ENCODE assay signal across 9 cellular contexts in genomic region chr19:48321622-48322591, GRCh38. TPM values are rescaled to one million over a fixed set of nuclear protein-coding genes. Genes with fewer than 3 reads are reported as not detected.
DNase-seq lines count a peak whose midpoint lies in the region; ATAC-seq, FAIRE-seq and TF ChIP-seq lines count a peak whose summit lies in the region.
"Had no signal": no experiment of that assay in that cellular context is flagged by ENCODE, and none has a peak within 500 bp of the region (broad histone marks: within the 10 kb centered on the region; RNA-seq: fewer than 3 reads in every experiment).

No MANE protein-coding gene starts in this region.

- peaks cover 43% of the 10 kb centered on the region for H3K27me3 Mint-ChIP-seq in WTC11 (ENCODE audit: low read depth)

- H3K4me3 ChIP-seq in bronchial epithelial cell (ENCODE audit: low read depth, low read length) (peak overlapping the region; percentile 52), spleen (peak overlapping the region; percentile 10 to 82 (median 51))

- intact Hi-C loops in spleen (cut with DNase I; ENCODE audit: low total_unique reads) = no loop called here

- DNase-seq in AG09319 (ENCODE audit: extremely low read depth, low read depth) = peak; percentile 98
- DNase-seq in NCI-H2227 treated with DMSO at 0.1 percent for 48 hours (lab: John Stamatoyannopoulos, UW) = peak; percentile 77
- DNase-seq in WTC11 (ENCODE audit: low spot score) = peak; percentile 97
- peak; percentile 91 for DNase-seq in bronchial epithelial cell (ENCODE audit: low read depth)
- DNase-seq in iris pigment epithelial cell (ENCODE audit: low read depth) = peak; percentile 99
- DNase-seq in spleen = peak; percentile 100

- H3K27ac ChIP-seq in spleen = peak overlapping the region; percentile 96 to 100 (median 100)

- no peak for TF ChIP-seq CTCF in AG09319 (IDR thresholded peaks at IDR 0.05; ENCODE audit: low read depth, low read length)
- TF ChIP-seq CTCF in WTC11 (IDR thresholded peaks at IDR 0.05) = no peak
- peak; percentile 7 for TF ChIP-seq CTCF in bronchial epithelial cell (IDR thresholded peaks at IDR 0.05; ENCODE audit: insufficient read depth, low read length, severe bottlenecking)
- peak in 7 of 11 experiments; percentile 16 to 56 (median 42) for TF ChIP-seq CTCF in spleen (IDR thresholded peaks at IDR 0.05 in 8 of 11, conservative IDR thresholded peaks at IDR 0.05 in 3 of 11)

- H3K4me1 ChIP-seq in spleen = peaks cover 35 to 72% (median 65%) of the 10 kb centered on the region in 6 donors

- H3K27ac Mint-ChIP-seq in WTC11 = peak overlapping the region; percentile 98

- TF ChIP-seq POLR2A in spleen (IDR thresholded peaks at IDR 0.05) = peak in 2 of 3 donors; percentile 48 to 74

- H3K36me3 Mint-ChIP-seq in WTC11 = no peaks in the 10 kb centered on the region

- H3K4me3 Mint-ChIP-seq in WTC11 = peak overlapping the region; percentile 91

- H3K9me3 ChIP-seq in spleen = no peaks in the 10 kb centered on the region

- ATAC-seq in GM19025 (IDR thresholded peaks at IDR 0.05; ENCODE audit: low read depth, unreplicated experiment) = peak; percentile 64
- peak; percentile 58 for ATAC-seq in HG03196 (IDR thresholded peaks at IDR 0.05; ENCODE audit: unreplicated experiment)
- ATAC-seq in WTC11 = peak; percentile 56

- WGBS in spleen, 5 donors = 1 to 2% (median 1%) methylated on average over 27 to 63 of the region's 63 CpGs

- H3K27me3 ChIP-seq in bronchial epithelial cell (ENCODE audit: control insufficient read depth, insufficient read depth, low read length) (no peaks in the 10 kb centered on the region), spleen (replicated peaks in 1 of 7) (no peaks in the 10 kb centered on the region)

- POLR2A ChIA-PET in WTC11 (lab: Charles Lee) = interaction anchor here (1.0 to 1.8 kb wide), 6 partner anchors 7 to 267 kb away, joined by 3 to 16 read pairs (median 3); partner anchors contain the start of gene KDELR1

- peaks cover 53% of the 10 kb centered on the region for H3K4me1 Mint-ChIP-seq in WTC11

- no peaks in the 10 kb centered on the region for H3K9me3 Mint-ChIP-seq in WTC11

- H3K36me3 ChIP-seq in bronchial epithelial cell (ENCODE audit: control insufficient read depth, insufficient read depth, low read length) (no peaks in the 10 kb centered on the region), spleen (no peaks in the 10 kb centered on the region)

- no peak for FAIRE-seq in bronchial epithelial cell (lab: Jason Lieb, UNC)

- CTCF ChIA-PET in WTC11 (lab: Charles Lee) = interaction anchor here (0.6 to 12.8 kb wide), 22 partner anchors 7 to 267 kb away, joined by 3 to 404 read pairs (median 4); partner anchors contain the start of genes KDELR1, SYNGR4 and TMEM143

TF ChIP-seq in WTC11, 78 proteins besides CTCF, POLR2A, EP300 and RAD21 (continues in another document):
- TF ChIP-seq PRRX2 (CRISPR knock-in tag; IDR thresholded peaks at IDR 0.05) (no peak), ZNF396 (CRISPR knock-in tag; IDR thresholded peaks at IDR 0.05; ENCODE audit: borderline replicate concordance) (no peak), GTF2I (CRISPR knock-in tag; conservative IDR thresholded peaks at IDR 0.05) (no peak), ZNF423 (CRISPR knock-in tag; IDR thresholded peaks at IDR 0.05) (peak; percentile 46; the same call in 1 of the 2 replicates), FOXK1 (CRISPR knock-in tag; IDR thresholded peaks at IDR 0.05) (peak; percentile 47; the same call in 1 of the 2 replicates), CREB1 (CRISPR knock-in tag; IDR thresholded peaks at IDR 0.05) (no peak), SMAD3 (CRISPR knock-in tag; IDR thresholded peaks at IDR 0.05; ENCODE audit: borderline replicate concordance) (no peak), E2F5 (CRISPR knock-in tag; IDR thresholded peaks at IDR 0.05) (0 out of 2 replicates have a peak, but pooled peaks have one; percentile 52), PREB (CRISPR knock-in tag; IDR thresholded peaks at IDR 0.05; ENCODE audit: borderline replicate concordance) (no peak), E2F4 (CRISPR knock-in tag; IDR thresholded peaks at IDR 0.05; ENCODE audit: borderline replicate concordance, low read depth) (no peak), SP1 (CRISPR knock-in tag; conservative IDR thresholded peaks at IDR 0.05) (peak; percentile 95), NFYB (CRISPR knock-in tag; conservative IDR thresholded peaks at IDR 0.05; ENCODE audit: low read depth) (no peak), NFE2L1 (CRISPR knock-in tag; IDR thresholded peaks at IDR 0.05) (0 out of 2 replicates have a peak, but pooled peaks have one; percentile 17), ETV6 (CRISPR knock-in tag; IDR thresholded peaks at IDR 0.05) (0 out of 2 replicates have a peak, but pooled peaks have one; percentile 11), MYBL2 (CRISPR knock-in tag; IDR thresholded peaks at IDR 0.05) (peak; percentile 48; the same call in 1 of the 2 replicates)
- TF ChIP-seq, protein P1, sequence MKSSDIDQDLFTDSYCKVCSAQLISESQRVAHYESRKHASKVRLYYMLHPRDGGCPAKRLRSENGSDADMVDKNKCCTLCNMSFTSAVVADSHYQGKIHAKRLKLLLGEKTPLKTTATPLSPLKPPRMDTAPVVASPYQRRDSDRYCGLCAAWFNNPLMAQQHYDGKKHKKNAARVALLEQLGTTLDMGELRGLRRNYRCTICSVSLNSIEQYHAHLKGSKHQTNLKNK (CRISPR knock-in tag; IDR thresholded peaks at IDR 0.05) = no peak
- TF ChIP-seq, protein P2, sequence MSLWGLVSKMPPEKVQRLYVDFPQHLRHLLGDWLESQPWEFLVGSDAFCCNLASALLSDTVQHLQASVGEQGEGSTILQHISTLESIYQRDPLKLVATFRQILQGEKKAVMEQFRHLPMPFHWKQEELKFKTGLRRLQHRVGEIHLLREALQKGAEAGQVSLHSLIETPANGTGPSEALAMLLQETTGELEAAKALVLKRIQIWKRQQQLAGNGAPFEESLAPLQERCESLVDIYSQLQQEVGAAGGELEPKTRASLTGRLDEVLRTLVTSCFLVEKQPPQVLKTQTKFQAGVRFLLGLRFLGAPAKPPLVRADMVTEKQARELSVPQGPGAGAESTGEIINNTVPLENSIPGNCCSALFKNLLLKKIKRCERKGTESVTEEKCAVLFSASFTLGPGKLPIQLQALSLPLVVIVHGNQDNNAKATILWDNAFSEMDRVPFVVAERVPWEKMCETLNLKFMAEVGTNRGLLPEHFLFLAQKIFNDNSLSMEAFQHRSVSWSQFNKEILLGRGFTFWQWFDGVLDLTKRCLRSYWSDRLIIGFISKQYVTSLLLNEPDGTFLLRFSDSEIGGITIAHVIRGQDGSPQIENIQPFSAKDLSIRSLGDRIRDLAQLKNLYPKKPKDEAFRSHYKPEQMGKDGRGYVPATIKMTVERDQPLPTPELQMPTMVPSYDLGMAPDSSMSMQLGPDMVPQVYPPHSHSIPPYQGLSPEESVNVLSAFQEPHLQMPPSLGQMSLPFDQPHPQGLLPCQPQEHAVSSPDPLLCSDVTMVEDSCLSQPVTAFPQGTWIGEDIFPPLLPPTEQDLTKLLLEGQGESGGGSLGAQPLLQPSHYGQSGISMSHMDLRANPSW (CRISPR knock-in tag; conservative IDR thresholded peaks at IDR 0.05; ENCODE audit: low read depth) = no peak
- TF ChIP-seq, protein P3, sequence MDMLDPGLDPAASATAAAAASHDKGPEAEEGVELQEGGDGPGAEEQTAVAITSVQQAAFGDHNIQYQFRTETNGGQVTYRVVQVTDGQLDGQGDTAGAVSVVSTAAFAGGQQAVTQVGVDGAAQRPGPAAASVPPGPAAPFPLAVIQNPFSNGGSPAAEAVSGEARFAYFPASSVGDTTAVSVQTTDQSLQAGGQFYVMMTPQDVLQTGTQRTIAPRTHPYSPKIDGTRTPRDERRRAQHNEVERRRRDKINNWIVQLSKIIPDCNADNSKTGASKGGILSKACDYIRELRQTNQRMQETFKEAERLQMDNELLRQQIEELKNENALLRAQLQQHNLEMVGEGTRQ (CRISPR knock-in tag; IDR thresholded peaks at IDR 0.05) = peak; percentile 89

RNA-seq across cellular contexts. Expression of gene EMP3, which starts 3.4 kb away (rescaled TPM):
- 8.9 to 11.1 TPM (median 10.4 TPM) in 3 replicates for total RNA-seq in WTC11 (2021)
- total RNA-seq in bronchial epithelial cell = 2.8 and 9.0 TPM in 2 replicates
- total RNA-seq in spleen = 10 to 100 TPM; 33.2 to 95.8 (median 73.2) TPM
- polyA plus RNA-seq in spleen = 100 to 1,000 TPM in 2 of 3 donors, 10 to 100 TPM in 1; 89.5 to 149 (median 122) TPM

RNA-seq across cellular contexts. Expression of gene TMEM143, which starts 41.8 kb away (rescaled TPM):
- total RNA-seq in WTC11 (2021) (20.2 to 29.6 TPM (median 27.0 TPM) in 3 replicates), bronchial epithelial cell (0.79 and 1.4 TPM in 2 replicates), spleen (10 to 100 TPM in 4 of 7 donors, 1 to 10 TPM in 3; 8.7 to 14.8 (median 12.5) TPM)
- 1 to 10 TPM; 5.8 to 7.7 (median 7.0) TPM for polyA plus RNA-seq in spleen

RNA-seq across cellular contexts. Expression of gene SYNGR4, which starts 42.3 kb away (rescaled TPM):
- total RNA-seq in WTC11 (2021) = not detected in 3 replicates
- total RNA-seq in bronchial epithelial cell = not detected in 2 replicates
- not detected for total RNA-seq in spleen
- under 1 TPM in 1 of 3 donors, not detected in 2; 0.09 TPM for polyA plus RNA-seq in spleen
- total RNA-seq: T-helper 1 cell treated with Interleukin-12 subunit alpha and Interleukin-12 subunit beta and Interleukin-4 antibody, amounts not matched to agents 30 ng/mL and 1 ng/mL, for 36 hours had no signal

RNA-seq across cellular contexts. Expression of gene ZNF114, which starts 52.0 kb away (rescaled TPM):
- total RNA-seq in WTC11 (2021) (9.8 to 12.7 TPM (median 9.8 TPM) in 3 replicates), bronchial epithelial cell (0.13 and 0.53 TPM in 2 replicates), spleen (1 to 10 TPM in 5 of 7 donors, under 1 TPM in 2; 0.54 to 2.3 (median 1.1) TPM)
- polyA plus RNA-seq in spleen = under 1 TPM; 0.28 to 0.90 (median 0.36) TPM
- total RNA-seq: T-helper 1 cell treated with Interleukin-12 subunit alpha and Interleukin-12 subunit beta and Interleukin-4 antibody, amounts not matched to agents 30 ng/mL and 1 ng/mL, for 36 hours had no signal

Comparison
In these comparisons a context has a peak if more than half of its experiments do, and no peak if none do; other contexts are left out.
1. Peak in every context shown above with its lines: DNase-seq, ATAC-seq, H3K4me3 ChIP-seq and H3K27ac ChIP-seq.
2. CTCF ChIP-seq: peak in bronchial epithelial cell (single experiment) and spleen (7 of 11); none in AG09319 (single experiment) and WTC11 (single experiment).